19 cellular contexts compared by ENCODE assay signal in genomic region chr4:11160288-11160687, GRCh38.
"Had no signal": no experiment of that assay in that cellular context is flagged by ENCODE, and none has a peak within 500 bp of the region (broad histone marks: within the 10 kb centered on the region; RNA-seq: fewer than 3 reads in every experiment).

No MANE protein-coding gene starts in this region.

- H3K4me3 ChIP-seq: K562 had no signal

- H3K27ac Mint-ChIP-seq: IgD-negative memory B cell had no signal

- H3K4me3 Mint-ChIP-seq: IgD-negative memory B cell had no signal

- DNase-seq: Kasumi-1, MM.1S, NCI-H1048, NCI-H1105, NCI-H1417, NCI-H1436 treated with DMSO at 0.1 percent for 48 hours, NCI-H1694, NCI-H187 treated with DMSO at 0.1 percent for 48 hours, NCI-H2029 treated with DMSO at 0.1 percent for 48 hours, NCI-H2171, NCI-H226, NCI-H446, NCI-H510A, NCI-H524 treated with DMSO at 0.1 percent for 48 hours, NCI-H774, PC-3, SHP77 had no signal
